In the genomic region with DNA sequence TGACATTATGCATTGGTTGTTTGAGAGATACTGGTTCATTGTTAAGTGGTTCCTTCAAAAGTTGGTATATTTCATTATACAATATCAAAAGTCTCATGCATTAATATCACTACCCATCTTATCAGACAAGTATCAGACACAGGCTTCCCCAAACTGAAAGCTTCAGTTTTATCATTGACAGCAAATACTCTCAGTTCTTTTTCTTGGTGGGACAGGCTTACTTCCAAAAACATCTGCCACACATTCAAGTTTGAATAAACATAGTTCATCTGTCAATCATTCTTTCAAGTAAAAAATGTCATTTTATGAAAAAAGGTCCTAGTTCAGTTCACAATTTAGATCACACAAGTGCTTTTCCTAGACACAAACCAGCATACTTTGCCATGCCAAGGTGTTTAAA, we compare ENCODE assay signal across 23 cellular contexts.
DNase-seq lines count a peak whose midpoint lies in the region; ATAC-seq and TF ChIP-seq lines count a peak whose summit lies in the region.
"Had no signal": no experiment of that assay in that cellular context is flagged by ENCODE, and none has a peak within 500 bp of the region (broad histone marks: within the 10 kb centered on the region; RNA-seq: fewer than 3 reads in every experiment).

No MANE protein-coding gene starts in this region.

- ATAC-seq in GM18498 (IDR thresholded peaks at IDR 0.05; ENCODE audit: unreplicated experiment) (peak; percentile 45), GM21423 (IDR thresholded peaks at IDR 0.05; ENCODE audit: unreplicated experiment) (peak; percentile 55), HG02981 (IDR thresholded peaks at IDR 0.05; ENCODE audit: unreplicated experiment) (peak; percentile 60)
- ATAC-seq: A549, GM12878, GM23338 had no signal

- H2AFZ ChIP-seq in OCI-LY3 (ENCODE audit: low read depth, low read length): no peak overlapping the region
- H2AFZ ChIP-seq: GM23338 had no signal

- 0 out of 2 replicates have a peak overlapping the region, but pooled peaks have one; percentile 1 for H3K27ac ChIP-seq in OCI-LY3 (ENCODE audit: low read length)
- H3K27ac ChIP-seq: A549; BLaER1 treated with 17β-estradiol and CSF1 and Interleukin-3, amounts not matched to agents 10 nM and 100 nM had no signal

- H3K27me3 ChIP-seq in OCI-LY3 (ENCODE audit: low read depth, low read length): no peaks in the 10 kb centered on the region
- H3K27me3 ChIP-seq: BE2C; BLaER1 treated with 17β-estradiol and CSF1 and Interleukin-3, amounts not matched to agents 10 nM and 100 nM had no signal

- no peaks in the 10 kb centered on the region for H3K9me3 ChIP-seq in OCI-LY3 (ENCODE audit: insufficient read depth, low read length)
- H3K9me3 ChIP-seq: A549; BE2C; BLaER1 treated with 17β-estradiol and CSF1 and Interleukin-3, amounts not matched to agents 10 nM and 100 nM; HAP-1 had no signal

- H3K4me1 ChIP-seq in OCI-LY3 (ENCODE audit: low read length): peaks cover 40% of the 10 kb centered on the region
- H3K4me1 ChIP-seq: A549, BE2C had no signal

- no peaks in the 10 kb centered on the region for H3K79me2 ChIP-seq in OCI-LY3 (ENCODE audit: low read length)

- no peaks in the 10 kb centered on the region for H3K36me3 ChIP-seq in OCI-LY3 (replicated peaks; ENCODE audit: low read depth, low read length)
- H3K36me3 ChIP-seq: BE2C; BLaER1 treated with 17β-estradiol and CSF1 and Interleukin-3, amounts not matched to agents 10 nM and 100 nM; HAP-1 had no signal

- no peaks in the 10 kb centered on the region for H4K20me1 ChIP-seq in OCI-LY3 (ENCODE audit: insufficient read depth, low read length)
- H4K20me1 ChIP-seq: BLaER1 treated with 17β-estradiol and CSF1 and Interleukin-3, amounts not matched to agents 10 nM and 100 nM had no signal

- H3K9ac ChIP-seq in OCI-LY3 (ENCODE audit: low read length): no peak overlapping the region
- H3K9ac ChIP-seq: BLaER1 treated with 17β-estradiol and CSF1 and Interleukin-3, amounts not matched to agents 10 nM and 100 nM had no signal

- peak overlapping the region; percentile 41 for H3K4me2 ChIP-seq in OCI-LY3 (ENCODE audit: low read length)
- H3K4me2 ChIP-seq: A549; BLaER1 treated with 17β-estradiol and CSF1 and Interleukin-3, amounts not matched to agents 10 nM and 100 nM; GM23338 had no signal

- TF ChIP-seq CTCF in OCI-LY3 (IDR thresholded peaks at IDR 0.05; ENCODE audit: low read depth, low read length): no peak

- DNase-seq in SW 1271 (lab: John Stamatoyannopoulos, UW): no peak
- no peak for DNase-seq in NCI-H2227 treated with DMSO at 0.1 percent for 48 hours (lab: John Stamatoyannopoulos, UW)
- no peak for DNase-seq in stimulated activated CD4-positive, alpha-beta T cell treated with anti-CD3 and anti-CD28 coated beads, Interleukin-4, amount 100 ng/mL, for 1 hour
- DNase-seq: 8988T; ACHN; AML-193; BE2C; CD4-positive, alpha-beta T cell; CD8-positive, alpha-beta memory T cell; DMS 273 treated with DMSO at 0.1 percent for 48 hours; DMS79; EL; GDM1; HFFc6 had no signal

- no peak overlapping the region for H3K4me3 ChIP-seq in OCI-LY3 (ENCODE audit: low read length)
- H3K4me3 ChIP-seq: A549; BLaER1 treated with 17β-estradiol and CSF1 and Interleukin-3, amounts not matched to agents 10 nM and 100 nM; GM12878; GM23338; HAP-1 had no signal
